In genomic region chr14:100692859-100693558, GRCh38 we compare ENCODE assay signal across 10 cellular contexts. TPM values are rescaled to one million over a fixed set of nuclear protein-coding genes. Genes with fewer than 3 reads are reported as not detected.
A peak's percentile ranks its signal among the peaks of the same experiment; 100 is the strongest.
DNase-seq lines count a peak whose midpoint lies in the region; ATAC-seq and TF ChIP-seq lines count a peak whose summit lies in the region.
"Had no signal": no experiment of that assay in that cellular context is flagged by ENCODE, and none has a peak within 500 bp of the region (broad histone marks: within the 10 kb centered on the region; RNA-seq: fewer than 3 reads in every experiment).

No MANE protein-coding gene starts in this region.

- H3K36me3 ChIP-seq in endodermal cell (ENCODE audit: control insufficient read depth, insufficient read depth, low read length) (no peaks in the 10 kb centered on the region), heart right ventricle (no peaks in the 10 kb centered on the region), testis (ENCODE audit: low read depth, missing control alignments) (no peaks in the 10 kb centered on the region)

- no peak for TF ChIP-seq POLR2A in testis (IDR thresholded peaks at IDR 0.05)

- H3K27me3 Mint-ChIP-seq in endodermal cell (ENCODE audit: insufficient read depth), result peaks cover 4% of the 10 kb centered on the region

- H3K4me1 Mint-ChIP-seq in endodermal cell, result peaks cover 31% of the 10 kb centered on the region

- WGBS in endodermal cell (ENCODE audit: insufficient coverage in 1 of 2, insufficient read length in 1 of 2), 2 experiments, result 80 to 82% methylated on average over 16 to 27 of the region's 27 CpGs
- 73% methylated on average over 27 of the region's 27 CpGs for WGBS in heart right ventricle, 2 donors
- 85 to 91% methylated on average over 21 to 27 of the region's 27 CpGs for WGBS in testis, 2 donors

- H3K27ac Mint-ChIP-seq in endodermal cell, result peak overlapping the region; percentile 11
- H3K27ac Mint-ChIP-seq: activated T-cell treated with anti-CD3 and anti-CD28 coated beads, Interleukin-2, amount 50 U/mL, for 24 hours had no signal

- peak; percentile 95 for DNase-seq in H4 (ENCODE audit: low spot score)
- DNase-seq in NCI-H774 (lab: John Stamatoyannopoulos, UW), result peak; percentile 75
- DNase-seq in endodermal cell, result peak; percentile 65
- DNase-seq in pulmonary artery endothelial cell (ENCODE audit: low read depth, low spot score), result peak; percentile 68
- no peak for DNase-seq in NCI-H1092 treated with DMSO at 0.1 percent for 48 hours (lab: John Stamatoyannopoulos, UW)
- DNase-seq in KG1 (lab: John Stamatoyannopoulos, UW), result no peak
- no peak for DNase-seq in heart right ventricle
- DNase-seq in testis, result no peak
- DNase-seq: activated T-cell treated with anti-CD3 and anti-CD28 coated beads, Interleukin-2, amount 50 U/mL, for 24 hours; NCI-H1694 treated with DMSO at 0.1 percent for 48 hours had no signal

- no peak for ATAC-seq in heart right ventricle

- H3K4me3 ChIP-seq in endodermal cell (ENCODE audit: low read length) (no peak overlapping the region), heart right ventricle (no peak overlapping the region), testis (no peak overlapping the region)

- no peaks in the 10 kb centered on the region for H3K36me3 Mint-ChIP-seq in endodermal cell (ENCODE audit: low read depth)

- H3K4me1 ChIP-seq in endodermal cell (ENCODE audit: control insufficient read depth, insufficient read depth, low read length) (peaks cover 3% of the 10 kb centered on the region), heart right ventricle (peaks cover 0 to 2% (median 0%) of the 10 kb centered on the region in 9 donors), testis (peaks cover 16% of the 10 kb centered on the region)

- H3K27ac ChIP-seq in endodermal cell (ENCODE audit: low read depth, low read length), result no peak overlapping the region
- no peak overlapping the region for H3K27ac ChIP-seq in heart right ventricle
- no peak overlapping the region for H3K27ac ChIP-seq in testis

- H3K4me3 Mint-ChIP-seq in endodermal cell, result no peak overlapping the region
- H3K4me3 Mint-ChIP-seq: activated T-cell treated with anti-CD3 and anti-CD28 coated beads, Interleukin-2, amount 50 U/mL, for 24 hours had no signal

- H3K27me3 ChIP-seq in endodermal cell (ENCODE audit: control insufficient read depth, insufficient read depth, low read length, poor library complexity, severe bottlenecking) (no peaks in the 10 kb centered on the region), heart right ventricle (peaks cover 0 to 82% (median 61%) of the 10 kb centered on the region in 7 donors), testis (no peaks in the 10 kb centered on the region)

- no peak overlapping the region for H3K9ac ChIP-seq in endodermal cell (ENCODE audit: extremely low read depth, low read length, poor library complexity, severe bottlenecking)

- intact Hi-C loops in heart right ventricle (cut with DNase I) (no loop called here), testis (cut with DNase I; ENCODE audit: low total_unique reads) (no loop called here)

- H3K9me3 Mint-ChIP-seq in endodermal cell, result no peaks in the 10 kb centered on the region
- H3K9me3 Mint-ChIP-seq: activated T-cell treated with anti-CD3 and anti-CD28 coated beads, Interleukin-2, amount 50 U/mL, for 24 hours had no signal

- TF ChIP-seq CTCF in endodermal cell (conservative IDR thresholded peaks at IDR 0.05), result no peak
- no peak for TF ChIP-seq CTCF in heart right ventricle (IDR thresholded peaks at IDR 0.05)
- no peak for TF ChIP-seq CTCF in testis (IDR thresholded peaks at IDR 0.05)

- H3K9me3 ChIP-seq in endodermal cell (ENCODE audit: control insufficient read depth, low read length), result no peaks in the 10 kb centered on the region
- H3K9me3 ChIP-seq in heart right ventricle, result no peaks in the 10 kb centered on the region
- no peaks in the 10 kb centered on the region for H3K9me3 ChIP-seq in testis

RNA-seq across cellular contexts. Expression of gene DLK1, which starts 33.7 kb away (rescaled TPM):
- not detected in 2 replicates for total RNA-seq in H4 (2014; rRNA removed; shearing (Covaris generic))
- 100 to 1,000 TPM in 1 of 2 donors, 10 to 100 TPM in 1; 78.3 to 117 TPM for total RNA-seq in endodermal cell
- polyA plus RNA-seq in endodermal cell (2013, experiment 1 of 2), result 99.8 TPM
- 92.1 TPM for polyA plus RNA-seq in endodermal cell (2013, experiment 2 of 2)
- total RNA-seq in pulmonary artery endothelial cell, result not detected in 2 replicates
- 10 to 100 TPM in 3 of 10 donors, 1 to 10 TPM in 7; 1.3 to 35.0 (median 7.4) TPM for total RNA-seq in heart right ventricle
- polyA plus RNA-seq in heart right ventricle, result 1 to 10 TPM; 3.2 to 7.8 TPM
- 100 to 1,000 TPM in 1 of 2 donors, 10 to 100 TPM in 1; 59.4 to 109 TPM for total RNA-seq in testis
- polyA plus RNA-seq in testis (ENCODE audit: insufficient read depth, low read depth, low replicate concordance), result 45.6 TPM

Comparison
In these comparisons a context has a peak if more than half of its experiments do, and no peak if none do; other contexts are left out.
1. DNase-seq: peak in H4 (single experiment), NCI-H774 (single experiment), endodermal cell (single experiment) and pulmonary artery endothelial cell (single experiment); none in NCI-H1092 treated with DMSO at 0.1 percent for 48 hours (single experiment), KG1 (single experiment), heart right ventricle (0 of 2) and testis (single experiment).